Comparison of ENCODE assay signal across 9 cellular contexts in genomic region chr6:83708970-83709747, GRCh38. TPM values are rescaled to one million over a fixed set of nuclear protein-coding genes. Genes with fewer than 3 reads are reported as not detected.
A peak's percentile ranks its signal among the peaks of the same experiment; 100 is the strongest.
DNase-seq lines count a peak whose midpoint lies in the region; ATAC-seq and TF ChIP-seq lines count a peak whose summit lies in the region.
"Had no signal": no experiment of that assay in that cellular context is flagged by ENCODE, and none has a peak within 500 bp of the region (broad histone marks: within the 10 kb centered on the region; RNA-seq: fewer than 3 reads in every experiment).

Gene SNAP91, minus strand, starts transcription at chr6:83709101. Its CDS starts 1,174 bp downstream, at chr6:83707927.

- no peaks in the 10 kb centered on the region for H3K9me2 ChIP-seq in PC-9 (ENCODE audit: insufficient read depth)

- H3K9me3 ChIP-seq in cardiac muscle cell (ENCODE audit: low read depth) (no peaks in the 10 kb centered on the region), psoas muscle (no peaks in the 10 kb centered on the region), PC-9 (ENCODE audit: insufficient read depth, low read depth) (no peaks in the 10 kb centered on the region)

- H3K36me3 Mint-ChIP-seq in WTC11, result no peaks in the 10 kb centered on the region

- TF ChIP-seq CTCF in WTC11 (IDR thresholded peaks at IDR 0.05) (no peak), cardiac muscle cell (IDR thresholded peaks at IDR 0.05; ENCODE audit: low read depth, low read length) (no peak), psoas muscle (IDR thresholded peaks at IDR 0.05) (no peak), PC-9 (conservative IDR thresholded peaks at IDR 0.05) (no peak)

- no peaks in the 10 kb centered on the region for H3F3A ChIP-seq in PC-9 (ENCODE audit: insufficient read depth, low read depth)

- no peaks in the 10 kb centered on the region for H4K20me1 ChIP-seq in PC-9 (ENCODE audit: insufficient read depth)

- CTCF ChIA-PET in WTC11 (lab: Charles Lee) (interaction anchor here (1.0 to 1.7 kb wide), 5 partner anchors 76 to 144 kb away, joined by 3 to 13 read pairs (median 3); partner anchors contain the start of gene RIPPLY2), PC-9 (lab: Charles Lee) (no interaction called here)

- H2AFZ ChIP-seq in PC-9, result no peak within 1 kb of the TSS

- H3K4me3 ChIP-seq in cardiac muscle cell (peak within 1 kb of the TSS; percentile 87), psoas muscle (peak within 1 kb of the TSS; percentile 64), PC-9 (no peak within 1 kb of the TSS)
- H3K4me3 ChIP-seq: K562 had no signal

- H3K4me1 ChIP-seq in cardiac muscle cell (ENCODE audit: low read depth) (no peaks in the 10 kb centered on the region), psoas muscle (no peaks in the 10 kb centered on the region), PC-9 (replicated peaks; ENCODE audit: insufficient read depth) (no peaks in the 10 kb centered on the region)

- POLR2A ChIA-PET in WTC11 (lab: Charles Lee) (interaction anchor here (1.4 kb wide), 1 partner anchor 144 kb away, joined by 4 read pairs; the partner anchor contains the start of gene RIPPLY2), PC-9 (lab: Charles Lee; ENCODE audit: unreplicated experiment) (no interaction called here)

- H3K36me3 ChIP-seq in cardiac muscle cell, result no peaks in the 10 kb centered on the region
- H3K36me3 ChIP-seq in psoas muscle (ENCODE audit: insufficient read depth in 1 of 2, low read depth in 1 of 2), result no peaks in the 10 kb centered on the region
- no peaks in the 10 kb centered on the region for H3K36me3 ChIP-seq in PC-9 (ENCODE audit: low read depth)

- WGBS in psoas muscle, 3 donors, result 1% methylated on average over 67 to 82 of the region's 83 CpGs

- no TSS peak for BruUV-seq in PC-9 (replicated peaks; lab: Mats Ljungman, UMichigan)

- no peak within 1 kb of the TSS for H3K27ac Mint-ChIP-seq in WTC11

- H3K27me3 ChIP-seq in cardiac muscle cell, result peaks cover 52% of the 10 kb centered on the region
- peaks cover 0 to 47% (median 10%) of the 10 kb centered on the region in 3 donors for H3K27me3 ChIP-seq in psoas muscle (ENCODE audit: insufficient read depth in 3 of 3, low read length in 2 of 3)
- H3K27me3 ChIP-seq in PC-9 (ENCODE audit: insufficient read depth, low read depth), result no peaks in the 10 kb centered on the region

- peaks cover 7% of the 10 kb centered on the region for H3K4me1 Mint-ChIP-seq in WTC11

- H3K27ac ChIP-seq in cardiac muscle cell, result no peak within 1 kb of the TSS
- H3K27ac ChIP-seq in psoas muscle, result no peak within 1 kb of the TSS
- H3K27ac ChIP-seq in PC-9, result no peak within 1 kb of the TSS

- ATAC-seq in WTC11, result peak; percentile 75
- peak in 3 of 4 donors; percentile 17 to 54 (median 45) for ATAC-seq in psoas muscle
- no peak for ATAC-seq in HG02623 (IDR thresholded peaks at IDR 0.05; ENCODE audit: unreplicated experiment)
- ATAC-seq: K562 had no signal

- TF ChIP-seq EP300 in Ishikawa (IDR thresholded peaks at IDR 0.05; ENCODE audit: borderline replicate concordance), result no peak

- DNase-seq in ELF-1 (ENCODE audit: low read depth, low spot score) (peak; percentile 43), WTC11 (ENCODE audit: low spot score) (peak; percentile 81), cardiac muscle cell (ENCODE audit: low read depth in 1 of 2, low spot score in 1 of 2) (peak; percentile 22 to 92), psoas muscle (peak in 1 of 2 donors; percentile 23), PC-9 (no peak), 8988T (no peak)

- peaks cover 63% of the 10 kb centered on the region for H3K27me3 Mint-ChIP-seq in WTC11 (ENCODE audit: low read depth)

- H3K79me2 ChIP-seq in PC-9 (ENCODE audit: low read depth), result no peaks in the 10 kb centered on the region

- H3K4me3 Mint-ChIP-seq in WTC11, result peak within 1 kb of the TSS; percentile 88

- TF ChIP-seq RAD21 in Ishikawa (IDR thresholded peaks at IDR 0.05; ENCODE audit: low read depth), result no peak

- intact Hi-C loops in psoas muscle (cut with DNase I) (no loop called here), PC-9 (cut with micrococcal nuclease; ENCODE audit: unreplicated experiment) (no loop called here)

- no peak within 1 kb of the TSS for H3K4me2 ChIP-seq in PC-9

- peaks cover 8% of the 10 kb centered on the region; the same call in 1 of the 2 replicates for H3K9me3 Mint-ChIP-seq in WTC11

TF ChIP-seq in Ishikawa, 13 proteins besides CTCF, POLR2A, EP300 and RAD21:
- TF ChIP-seq FOXM1 (IDR thresholded peaks at IDR 0.05; ENCODE audit: borderline replicate concordance, low read depth), result no peak
- peak; percentile 86 for TF ChIP-seq USF1 (IDR thresholded peaks at IDR 0.05)
- peak; percentile 85 for TF ChIP-seq ZBTB7A (IDR thresholded peaks at IDR 0.05; ENCODE audit: low read depth)

TF ChIP-seq in WTC11, 78 proteins besides CTCF, POLR2A, EP300 and RAD21:
- TF ChIP-seq GABPB1 (CRISPR knock-in tag; IDR thresholded peaks at IDR 0.05), result no peak
- 0 out of 2 replicates have a peak, but pooled peaks have one; percentile 33 for TF ChIP-seq ETV6 (CRISPR knock-in tag; IDR thresholded peaks at IDR 0.05)
- TF ChIP-seq USF2 (CRISPR knock-in tag; IDR thresholded peaks at IDR 0.05), result peak; percentile 90
- TF ChIP-seq ZNF219 (CRISPR knock-in tag; IDR thresholded peaks at IDR 0.05; ENCODE audit: borderline replicate concordance), result peak; percentile 37; the same call in 1 of the 2 replicates
- peak; percentile 20; the same call in 1 of the 2 replicates for TF ChIP-seq SP1 (CRISPR knock-in tag; conservative IDR thresholded peaks at IDR 0.05)
- no peak for TF ChIP-seq SOX15 (CRISPR knock-in tag; IDR thresholded peaks at IDR 0.05)
- TF ChIP-seq USF1 (CRISPR knock-in tag; IDR thresholded peaks at IDR 0.05), result peak; percentile 87
- TF ChIP-seq GRHL2 (CRISPR knock-in tag; IDR thresholded peaks at IDR 0.05; ENCODE audit: insufficient replicate concordance, severe bottlenecking), result no peak
- no peak for TF ChIP-seq IRF1 (CRISPR knock-in tag; IDR thresholded peaks at IDR 0.05)
- peak; percentile 69 for TF ChIP-seq MAX (CRISPR knock-in tag; IDR thresholded peaks at IDR 0.05)
- TF ChIP-seq FOXK1 (CRISPR knock-in tag; IDR thresholded peaks at IDR 0.05), result no peak
- no peak for TF ChIP-seq SMAD4 (CRISPR knock-in tag; IDR thresholded peaks at IDR 0.05)
- peak; percentile 41; the same call in 1 of the 2 replicates for TF ChIP-seq ZBTB21 (CRISPR knock-in tag; IDR thresholded peaks at IDR 0.05; ENCODE audit: borderline replicate concordance)
- peak; percentile 49; the same call in 1 of the 2 replicates for TF ChIP-seq ZNF138 (CRISPR knock-in tag; conservative IDR thresholded peaks at IDR 0.05)
- TF ChIP-seq HMGXB4 (CRISPR knock-in tag; IDR thresholded peaks at IDR 0.05), result peak; percentile 69

RNA-seq across cellular contexts. Expression of gene SNAP91, which starts in this region (rescaled TPM):
- total RNA-seq in WTC11 (2021) (0.70 to 1.2 TPM (median 1.1 TPM) in 3 replicates), cardiac muscle cell (18.3 and 26.0 TPM in 2 replicates), psoas muscle (under 1 TPM in 2 of 4 donors, not detected in 2; 0.51 to 0.81 TPM), PC-9 (2021) (not detected in 2 replicates)
- polyA plus RNA-seq in cardiac muscle cell (27.4 and 29.0 TPM in 2 replicates), psoas muscle (under 1 TPM in 1 of 3 donors, not detected in 2; 0.09 TPM)
- total RNA-seq: K562 had no signal
- polyA plus RNA-seq: K562 had no signal

Comparison
In these comparisons a context has a peak if more than half of its experiments do, and no peak if none do; other contexts are left out.
1. RNA of gene SNAP91 (polyA plus RNA-seq): 27.4 to 29.0 TPM in cardiac muscle cell; 0.09 TPM in psoas muscle; every median in the first group is over 10 times any median in the second.
2. Peak in ATAC-seq and H3K4me3 ChIP-seq in psoas muscle; RNA of the gene not detected or under 1 TPM.
3. DNase-seq: peak in ELF-1 (single experiment), WTC11 (single experiment) and cardiac muscle cell (2 of 2); none in PC-9 (0 of 2) and 8988T (single experiment).